1 cellular context compared by ENCODE assay signal in genomic region chr4:128517739-128518510, GRCh38.
TF ChIP-seq lines count a peak whose summit lies in the region.

No MANE protein-coding gene starts in this region.

TF ChIP-seq in HepG2, 621 proteins besides CTCF, POLR2A, EP300 and RAD21 (continued from another document):
- TF ChIP-seq AHDC1 (CRISPR knock-in tag; IDR thresholded peaks at IDR 0.05; ENCODE audit: borderline replicate concordance) = peak; percentile 60; the same call in 1 of the 2 replicates
- peak; percentile 30; the same call in 1 of the 2 replicates for TF ChIP-seq ATF3 (CRISPR knock-in tag; IDR thresholded peaks at IDR 0.05)
- TF ChIP-seq ZNF224 (CRISPR knock-in tag; IDR thresholded peaks at IDR 0.05) = no peak
- peak; percentile 37; the same call in 1 of the 2 replicates for TF ChIP-seq ARID5B (CRISPR knock-in tag; IDR thresholded peaks at IDR 0.05)
- TF ChIP-seq HMG20A (CRISPR knock-in tag; IDR thresholded peaks at IDR 0.05; ENCODE audit: borderline replicate concordance) = peak; percentile 12; the same call in 1 of the 2 replicates
- peak; percentile 70; the same call in 1 of the 2 replicates for TF ChIP-seq NFE2L2 (IDR thresholded peaks at IDR 0.05; ENCODE audit: low read length)
- no peak; the same call in 1 of the 2 replicates for TF ChIP-seq TFAP4 (IDR thresholded peaks at IDR 0.05; ENCODE audit: borderline replicate concordance, low read depth)
- TF ChIP-seq HES4 (CRISPR knock-in tag; IDR thresholded peaks at IDR 0.05; ENCODE audit: borderline replicate concordance) = no peak
- no peak for TF ChIP-seq ZNF672 (CRISPR knock-in tag; IDR thresholded peaks at IDR 0.05)
- TF ChIP-seq TEAD3 (CRISPR knock-in tag; optimal IDR thresholded peaks at IDR 0.05; ENCODE audit: borderline replicate concordance) = peak; percentile 44
- no peak for TF ChIP-seq ZNF329 (CRISPR knock-in tag; IDR thresholded peaks at IDR 0.05; ENCODE audit: low read depth)
- peak; percentile 85; the same call in 1 of the 2 replicates for TF ChIP-seq ZNF431 (CRISPR knock-in tag; IDR thresholded peaks at IDR 0.05; ENCODE audit: borderline replicate concordance, low read depth)
- no peak for TF ChIP-seq SOX13 (IDR thresholded peaks at IDR 0.05)
- peak in 1 of 2 experiments; percentile 20; a peak in 1 of 4 replicates for TF ChIP-seq SOX13 (CRISPR knock-in tag; conservative IDR thresholded peaks at IDR 0.05 in 1 of 2, IDR thresholded peaks at IDR 0.05 in 1 of 2)
- peak; percentile 16; the same call in 1 of the 2 replicates for TF ChIP-seq SALL1 (CRISPR knock-in tag; IDR thresholded peaks at IDR 0.05)
- TF ChIP-seq ZNF790 (CRISPR knock-in tag; IDR thresholded peaks at IDR 0.05; ENCODE audit: borderline replicate concordance) = no peak
- TF ChIP-seq HOXA5 (CRISPR knock-in tag; IDR thresholded peaks at IDR 0.05) = no peak
- TF ChIP-seq TP53 (CRISPR knock-in tag; conservative IDR thresholded peaks at IDR 0.05) = no peak
- TF ChIP-seq SUZ12 (IDR thresholded peaks at IDR 0.05; ENCODE audit: low read depth, low read length) = no peak
- no peak for TF ChIP-seq HHEX (CRISPR knock-in tag; IDR thresholded peaks at IDR 0.05)
- TF ChIP-seq FOXK2 (IDR thresholded peaks at IDR 0.05) = no peak
- TF ChIP-seq SAP130 (CRISPR knock-in tag; IDR thresholded peaks at IDR 0.05; ENCODE audit: low read depth) = peak; percentile 56
- peak; percentile 82 for TF ChIP-seq NR2F6 (IDR thresholded peaks at IDR 0.05)
- TF ChIP-seq NR2F6 (CRISPR knock-in tag; IDR thresholded peaks at IDR 0.05) = peak; percentile 54; the same call in 1 of the 2 replicates
- TF ChIP-seq MAFF (IDR thresholded peaks at IDR 0.05; ENCODE audit: low read depth, low read length) = peak; percentile 85
- TF ChIP-seq RARA (CRISPR knock-in tag; IDR thresholded peaks at IDR 0.05) = 0 out of 2 replicates have a peak, but pooled peaks have one; percentile 13
- TF ChIP-seq HNF4G (IDR thresholded peaks at IDR 0.05; ENCODE audit: borderline replicate concordance, low read depth, low read length) = peak; percentile 33; the same call in 1 of the 2 replicates
- no peak for TF ChIP-seq HNF4G (CRISPR knock-in tag; IDR thresholded peaks at IDR 0.05; ENCODE audit: borderline replicate concordance, low read depth)
- TF ChIP-seq SSRP1 (CRISPR knock-in tag; IDR thresholded peaks at IDR 0.05) = no peak
- no peak for TF ChIP-seq MEIS1 (CRISPR knock-in tag; IDR thresholded peaks at IDR 0.05; ENCODE audit: borderline replicate concordance)
- peak; percentile 59 for TF ChIP-seq HNF4A (CRISPR knock-in tag; IDR thresholded peaks at IDR 0.05)
- TF ChIP-seq ZNF253 (CRISPR knock-in tag; IDR thresholded peaks at IDR 0.05; ENCODE audit: borderline replicate concordance) = no peak
- no peak for TF ChIP-seq ZNF367 (CRISPR knock-in tag; IDR thresholded peaks at IDR 0.05; ENCODE audit: borderline replicate concordance)
- no peak for TF ChIP-seq TEF (CRISPR knock-in tag; IDR thresholded peaks at IDR 0.05)
- TF ChIP-seq ZNF232 (CRISPR knock-in tag; IDR thresholded peaks at IDR 0.05; ENCODE audit: borderline replicate concordance) = no peak
- TF ChIP-seq BCL3 (CRISPR knock-in tag; IDR thresholded peaks at IDR 0.05) = no peak
- no peak for TF ChIP-seq ZNF124 (CRISPR knock-in tag; IDR thresholded peaks at IDR 0.05)
- no peak for TF ChIP-seq ZNF556 (CRISPR knock-in tag; IDR thresholded peaks at IDR 0.05; ENCODE audit: borderline replicate concordance)
- no peak for TF ChIP-seq ZNF639 (CRISPR knock-in tag; conservative IDR thresholded peaks at IDR 0.05)
- TF ChIP-seq ETV5 (CRISPR knock-in tag; IDR thresholded peaks at IDR 0.05; ENCODE audit: borderline replicate concordance) = peak; percentile 36; the same call in 1 of the 2 replicates
- peak in 1 of 2 experiments; percentile 72; a peak in 2 of 4 replicates for TF ChIP-seq NR2F1 (CRISPR knock-in tag; IDR thresholded peaks at IDR 0.05)
- no peak for TF ChIP-seq ZNF251 (CRISPR knock-in tag; IDR thresholded peaks at IDR 0.05)
- no peak for TF ChIP-seq ZNF674 (CRISPR knock-in tag; IDR thresholded peaks at IDR 0.05; ENCODE audit: low read depth)
- TF ChIP-seq AKNA (CRISPR knock-in tag; IDR thresholded peaks at IDR 0.05; ENCODE audit: borderline replicate concordance) = no peak
- TF ChIP-seq PCBP2 (optimal IDR thresholded peaks at IDR 0.05; ENCODE audit: low read depth, low read length, poor library complexity, severe bottlenecking) = no peak
- TF ChIP-seq ZNF615 (CRISPR knock-in tag; IDR thresholded peaks at IDR 0.05; ENCODE audit: borderline replicate concordance) = no peak
- peak; percentile 80 for TF ChIP-seq NFE2 (CRISPR knock-in tag; IDR thresholded peaks at IDR 0.05)
- peak; percentile 80 to 93 for TF ChIP-seq MAFK (conservative IDR thresholded peaks at IDR 0.05 in 1 of 2, IDR thresholded peaks at IDR 0.05 in 1 of 2; ENCODE audit: low read length in 2 of 2)
